ENCODE assay signal across 13 cellular contexts in the genomic region with DNA sequence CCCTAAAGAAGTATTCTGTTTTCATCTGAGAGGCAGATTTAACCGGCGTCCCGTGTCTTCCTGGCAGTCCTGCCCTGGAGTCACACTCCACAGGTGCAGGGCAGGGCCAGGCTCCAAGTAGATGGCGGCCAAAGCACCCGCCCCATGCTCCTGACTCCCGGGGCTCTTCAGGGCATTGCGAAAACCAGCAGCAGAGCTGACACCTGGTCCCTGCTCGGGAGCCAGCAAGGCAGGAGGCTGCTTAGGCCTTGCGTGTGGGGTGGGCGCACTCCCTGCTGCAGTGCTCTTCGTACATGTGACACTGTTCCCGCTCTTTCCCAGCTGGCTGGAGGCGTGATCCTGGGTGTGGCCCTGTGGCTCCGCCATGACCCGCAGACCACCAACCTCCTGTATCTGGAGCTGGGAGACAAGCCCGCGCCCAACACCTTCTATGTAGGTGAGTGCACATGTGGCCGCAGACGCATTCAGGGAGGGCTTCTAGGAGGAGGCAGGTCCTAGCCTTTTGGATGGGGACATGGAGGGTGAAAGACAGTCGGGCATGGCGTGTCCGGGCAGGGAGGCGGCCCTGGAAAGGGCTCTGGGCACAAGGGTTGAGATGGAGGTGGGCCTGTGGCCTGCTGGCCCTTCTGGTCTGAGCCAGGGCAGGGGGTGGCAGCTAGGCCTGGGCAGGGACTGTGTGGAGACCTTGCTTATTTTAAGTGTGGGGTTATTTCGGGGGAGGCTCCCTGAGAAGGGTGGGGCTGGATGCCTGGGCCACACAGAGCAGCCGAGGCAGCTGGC. TPM values are rescaled to one million over a fixed set of nuclear protein-coding genes. Genes with fewer than 3 reads are reported as not detected.
DNase-seq lines count a peak whose midpoint lies in the region; ATAC-seq and TF ChIP-seq lines count a peak whose summit lies in the region.
"Had no signal": no experiment of that assay in that cellular context is flagged by ENCODE, and none has a peak within 500 bp of the region (broad histone marks: within the 10 kb centered on the region; RNA-seq: fewer than 3 reads in every experiment).

No MANE protein-coding gene starts in this region.

- no peaks in the 10 kb centered on the region for H3K9me3 ChIP-seq in cardiac muscle cell (ENCODE audit: low read depth)
- H3K9me3 ChIP-seq in upper lobe of left lung, result no peaks in the 10 kb centered on the region
- H3K9me3 ChIP-seq in PC-3 (ENCODE audit: low read length), result no peaks in the 10 kb centered on the region
- H3K9me3 ChIP-seq: adrenal gland had no signal

- no peaks in the 10 kb centered on the region for H3K27me3 Mint-ChIP-seq in effector memory CD8-positive, alpha-beta T cell
- no peaks in the 10 kb centered on the region for H3K27me3 Mint-ChIP-seq in naive B cell

- H3K4me3 ChIP-seq in cardiac muscle cell, result no peak overlapping the region
- H3K4me3 ChIP-seq in upper lobe of left lung, result no peak overlapping the region
- no peak overlapping the region for H3K4me3 ChIP-seq in PC-3 (ENCODE audit: low read length)
- H3K4me3 ChIP-seq: adrenal gland had no signal

- WGBS in upper lobe of left lung, 2 donors, result 77 to 78% methylated on average over 13 to 20 of the region's 25 CpGs

- peaks cover 6% of the 10 kb centered on the region for H3K4me1 ChIP-seq in cardiac muscle cell (ENCODE audit: low read depth)
- peaks cover 56 to 71% (median 59%) of the 10 kb centered on the region in 4 donors for H3K4me1 ChIP-seq in upper lobe of left lung
- H3K4me1 ChIP-seq in PC-3 (ENCODE audit: insufficient read depth, low read length), result no peaks in the 10 kb centered on the region

- H3K36me3 Mint-ChIP-seq in effector memory CD8-positive, alpha-beta T cell (ENCODE audit: insufficient read depth), result peaks cover 82% of the 10 kb centered on the region
- H3K36me3 Mint-ChIP-seq in naive B cell, result no peaks in the 10 kb centered on the region

- intact Hi-C loops in Right ventricle myocardium inferior (cut with DNase I), result no loop called here
- intact Hi-C loops in PC-3 (cut with micrococcal nuclease), result no loop called here

- peak overlapping the region; percentile 70 to 83 for H3K4me3 Mint-ChIP-seq in effector memory CD8-positive, alpha-beta T cell
- H3K4me3 Mint-ChIP-seq in naive B cell, result peak overlapping the region; percentile 61 to 90 (median 79)

- peaks cover 25% of the 10 kb centered on the region; the same call in 1 of the 2 replicates for H4K20me1 ChIP-seq in PC-3 (ENCODE audit: low read length)

- POLR2A ChIA-PET in PC-3 (lab: Charles Lee; ENCODE audit: unreplicated experiment), result interaction anchor here (0.6 kb wide), 2 partner anchors 10 to 13 kb away, joined by 3 to 13 read pairs; partner anchors contain the start of gene TSSC4

- no peaks in the 10 kb centered on the region for H3K9me3 Mint-ChIP-seq in effector memory CD8-positive, alpha-beta T cell
- H3K9me3 Mint-ChIP-seq in naive B cell, result no peaks in the 10 kb centered on the region

- H3K9ac ChIP-seq in PC-3 (ENCODE audit: low read length), result no peak overlapping the region
- H3K9ac ChIP-seq: parathyroid adenoma had no signal

- TF ChIP-seq CTCF in cardiac muscle cell (IDR thresholded peaks at IDR 0.05; ENCODE audit: low read depth, low read length) (no peak), upper lobe of left lung (IDR thresholded peaks at IDR 0.05) (no peak), PC-3 (conservative IDR thresholded peaks at IDR 0.05; ENCODE audit: low read depth, low read length) (no peak)

- H3K27ac ChIP-seq in cardiac muscle cell, result peak overlapping the region; percentile 39
- H3K27ac ChIP-seq in upper lobe of left lung, result peak overlapping the region; percentile 21 to 77 (median 67)
- no peak overlapping the region for H3K27ac ChIP-seq in PC-3 (ENCODE audit: low read length)
- H3K27ac ChIP-seq: C4-2B, parathyroid adenoma had no signal

- TF ChIP-seq POLR2A in upper lobe of left lung (IDR thresholded peaks at IDR 0.05), result no peak

- H3K27me3 ChIP-seq in cardiac muscle cell, result no peaks in the 10 kb centered on the region
- H3K27me3 ChIP-seq in upper lobe of left lung, result no peaks in the 10 kb centered on the region
- no peaks in the 10 kb centered on the region for H3K27me3 ChIP-seq in PC-3 (ENCODE audit: low read length)
- H3K27me3 ChIP-seq: adrenal gland had no signal

- no peaks in the 10 kb centered on the region for H3K36me3 ChIP-seq in cardiac muscle cell
- peaks cover 8 to 70% (median 56%) of the 10 kb centered on the region in 4 donors for H3K36me3 ChIP-seq in upper lobe of left lung
- no peaks in the 10 kb centered on the region; the same call in 1 of the 2 replicates for H3K36me3 ChIP-seq in PC-3 (ENCODE audit: low read depth, low read length)

- peaks cover 48 to 65% of the 10 kb centered on the region in 2 donors for H3K4me1 Mint-ChIP-seq in effector memory CD8-positive, alpha-beta T cell (ENCODE audit: low read depth in 2 of 2)
- peaks cover 50 to 86% (median 68%) of the 10 kb centered on the region in 3 donors for H3K4me1 Mint-ChIP-seq in naive B cell

- BruUV-seq in PC-3 (replicated peaks; lab: Mats Ljungman, UMichigan), result no TSS peak

- H3K79me2 ChIP-seq in PC-3 (ENCODE audit: low read length), result peaks cover 53% of the 10 kb centered on the region

- TF ChIP-seq EP300 in upper lobe of left lung (IDR thresholded peaks at IDR 0.05), result peak in 1 of 4 donors; percentile 25

- H2AFZ ChIP-seq in PC-3 (ENCODE audit: low read length), result no peak overlapping the region
- H2AFZ ChIP-seq: parathyroid adenoma had no signal

- no peaks in the 10 kb centered on the region for H3F3A ChIP-seq in PC-3 (ENCODE audit: low read length, unreplicated experiment)

- no peak overlapping the region for H3K4me2 ChIP-seq in PC-3 (ENCODE audit: low read length)

- CTCF ChIA-PET in PC-3 (lab: Charles Lee), result interaction anchor here (1.0 kb wide), 1 partner anchor 12 kb away, joined by 3 read pairs; no protein-coding TSS in a partner anchor

- DNase-seq in cardiac muscle cell (ENCODE audit: low read depth in 1 of 2, low spot score in 1 of 2) (no peak), Right ventricle myocardium inferior (ENCODE audit: missing footprints) (no peak), naive B cell (no peak), upper lobe of left lung (peak; percentile 73 to 88), PC-3 (no peak), HuH-7.5 (ENCODE audit: low spot score) (no peak), AG20443 (ENCODE audit: low spot score) (no peak)
- no peak for DNase-seq in effector memory CD8-positive, alpha-beta T cell
- DNase-seq: stimulated activated CD8-positive, alpha-beta memory T cell treated with anti-CD3 and anti-CD28 coated beads, Interleukin-4, amount 100 ng/mL, for 48 hours had no signal

- ATAC-seq in Right ventricle myocardium inferior (no peak), naive B cell (ENCODE audit: low read depth in 2 of 2) (no peak), upper lobe of left lung (ENCODE audit: low FRiP score in 2 of 2) (peak in 1 of 2 donors; percentile 17), PC-3 (no peak)
- ATAC-seq in effector memory CD8-positive, alpha-beta T cell (replicated peaks), result no peak

- H3K9me2 ChIP-seq in PC-3 (replicated peaks; ENCODE audit: low read length), result no peaks in the 10 kb centered on the region

- peak overlapping the region; percentile 93 to 94 for H3K27ac Mint-ChIP-seq in effector memory CD8-positive, alpha-beta T cell
- H3K27ac Mint-ChIP-seq in naive B cell, result peak overlapping the region in 4 of 6 donors; percentile 69 to 89 (median 80)

RNA-seq across cellular contexts. Expression of gene TSSC4, which starts 10.3 kb away (rescaled TPM):
- total RNA-seq in cardiac muscle cell (61.4 and 71.6 TPM in 2 replicates), Right ventricle myocardium inferior (31.4 TPM), upper lobe of left lung (10 to 100 TPM; 28.9 to 69.4 (median 50.3) TPM), PC-3 (2014; rRNA removed) (88.3 and 98.5 TPM in 2 replicates)
- polyA plus RNA-seq in cardiac muscle cell (71.4 and 94.8 TPM in 2 replicates), naive B cell (ENCODE audit: low read depth in 6 of 6) (10 to 100 TPM; 54.7 to 76.0 (median 67.9) TPM)

RNA-seq across cellular contexts. Expression of gene CD81, which starts 13.2 kb away (rescaled TPM):
- total RNA-seq in cardiac muscle cell, result 212 and 264 TPM in 2 replicates
- 409 and 444 TPM in 2 replicates for polyA plus RNA-seq in cardiac muscle cell
- 531 TPM for total RNA-seq in Right ventricle myocardium inferior
- polyA plus RNA-seq in naive B cell (ENCODE audit: low read depth in 6 of 6), result 100 to 1,000 TPM; 110 to 279 (median 240) TPM
- 1,000 to 10,000 TPM in 1 of 6 donors, 100 to 1,000 TPM in 5; 398 to 1,053 (median 787) TPM for total RNA-seq in upper lobe of left lung
- total RNA-seq in PC-3 (2014; rRNA removed), result 134 and 140 TPM in 2 replicates

RNA-seq across cellular contexts. Expression of gene TRPM5, which starts 54.0 kb away (rescaled TPM):
- total RNA-seq in cardiac muscle cell, result 0.14 and 0.66 TPM in 2 replicates
- 0.33 TPM in 1 of 2 replicates, not detected in the other for polyA plus RNA-seq in cardiac muscle cell
- not detected for total RNA-seq in Right ventricle myocardium inferior
- polyA plus RNA-seq in naive B cell (ENCODE audit: low read depth in 6 of 6), result not detected
- total RNA-seq in upper lobe of left lung, result not detected
- total RNA-seq in PC-3 (2014; rRNA removed), result 0.06 TPM in 1 of 2 replicates, not detected in the other
- total RNA-seq: glomerular endothelial cell had no signal

RNA-seq across cellular contexts. Expression of gene KCNQ1, which starts 54.5 kb away (rescaled TPM):
- total RNA-seq in cardiac muscle cell (7.8 and 18.6 TPM in 2 replicates), Right ventricle myocardium inferior (40.0 TPM), upper lobe of left lung (10 to 100 TPM; 18.0 to 45.4 (median 32.7) TPM), PC-3 (2014; rRNA removed) (0.40 and 3.0 TPM in 2 replicates)
- polyA plus RNA-seq in cardiac muscle cell (13.9 and 18.8 TPM in 2 replicates), naive B cell (ENCODE audit: low read depth in 6 of 6) (10 to 100 TPM in 3 of 6 donors, 1 to 10 TPM in 3; 9.3 to 22.6 (median 10.3) TPM)

Comparison
In these comparisons a context has a peak if more than half of its experiments do, and no peak if none do; other contexts are left out.
1. DNase-seq: peak in upper lobe of left lung (2 of 2); none in cardiac muscle cell (0 of 2), Right ventricle myocardium inferior (single experiment), effector memory CD8-positive, alpha-beta T cell (0 of 3), naive B cell (single experiment), PC-3 (single experiment), HuH-7.5 (single experiment) and AG20443 (single experiment).